ENCODE assay signal across 8 cellular contexts in the genomic region with DNA sequence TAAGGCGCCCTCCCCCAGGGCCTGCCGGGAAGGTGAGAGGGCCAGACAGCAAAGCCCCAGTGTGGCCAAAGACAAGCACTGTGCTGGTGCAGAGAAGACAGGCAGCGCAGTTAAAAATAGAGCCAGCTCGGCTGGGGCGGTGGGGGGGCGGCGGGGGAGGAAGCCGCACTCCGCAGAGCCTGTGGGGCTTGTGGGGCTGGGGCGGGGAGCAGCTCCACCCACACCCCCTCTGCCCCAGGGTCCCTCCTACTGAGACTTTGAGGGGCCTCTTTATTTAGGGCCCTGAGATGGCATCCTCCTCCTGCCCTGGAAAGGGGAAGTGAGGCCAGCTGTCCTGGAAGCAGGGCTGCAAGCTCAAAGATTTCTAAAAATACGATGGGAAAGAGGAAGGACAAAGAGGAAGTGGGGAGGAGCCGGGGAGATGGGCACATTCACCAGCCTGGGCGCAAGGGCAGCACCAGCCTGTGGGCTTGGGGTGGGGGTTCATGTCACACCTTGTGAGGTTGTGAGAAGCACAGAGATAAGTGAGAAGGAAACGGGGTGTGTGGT. TPM values are rescaled to one million over a fixed set of nuclear protein-coding genes. Genes with fewer than 3 reads are reported as not detected.
DNase-seq lines count a peak whose midpoint lies in the region; ATAC-seq and TF ChIP-seq lines count a peak whose summit lies in the region.

No MANE protein-coding gene starts in this region.

- no peak overlapping the region for H2AFZ ChIP-seq in OCI-LY3 (ENCODE audit: low read depth, low read length)

- H3K9me3 ChIP-seq in OCI-LY3 (ENCODE audit: insufficient read depth, low read length) (no peaks in the 10 kb centered on the region), adrenal gland (replicated peaks in 1 of 3) (no peaks in the 10 kb centered on the region)

- peak overlapping the region; percentile 94 for H3K4me2 ChIP-seq in OCI-LY3 (ENCODE audit: low read length)

- peak overlapping the region; percentile 90 to 99 (median 94) for H3K4me3 Mint-ChIP-seq in naive thymus-derived CD8-positive, alpha-beta T cell
- no peak overlapping the region for H3K4me3 Mint-ChIP-seq in chondrocyte (ENCODE audit: unreplicated experiment)

- H3K36me3 Mint-ChIP-seq in naive thymus-derived CD8-positive, alpha-beta T cell, result peaks cover 7 to 48% (median 18%) of the 10 kb centered on the region in 3 donors
- H3K36me3 Mint-ChIP-seq in chondrocyte (ENCODE audit: low read depth), result no peaks in the 10 kb centered on the region

- peak; percentile 29 for TF ChIP-seq POLR2A in GM15510 (IDR thresholded peaks at IDR 0.05; ENCODE audit: borderline replicate concordance, extremely low read depth, insufficient read length)
- peak in 1 of 2 donors; percentile 11 for TF ChIP-seq POLR2A in adrenal gland (IDR thresholded peaks at IDR 0.05)

- H3K27me3 ChIP-seq in OCI-LY3 (ENCODE audit: low read depth, low read length) (no peaks in the 10 kb centered on the region), adrenal gland (peaks cover 2% of the 10 kb centered on the region)

- peaks cover 31% of the 10 kb centered on the region for H4K20me1 ChIP-seq in OCI-LY3 (ENCODE audit: insufficient read depth, low read length)

- H3K79me2 ChIP-seq in OCI-LY3 (ENCODE audit: low read length), result peaks cover 43% of the 10 kb centered on the region

- peaks cover 52% of the 10 kb centered on the region for H3K4me1 ChIP-seq in OCI-LY3 (ENCODE audit: low read length)
- no peaks in the 10 kb centered on the region for H3K4me1 ChIP-seq in adrenal gland (replicated peaks in 1 of 2)

- H3K27ac Mint-ChIP-seq in naive thymus-derived CD8-positive, alpha-beta T cell, result peak overlapping the region; percentile 93 to 99 (median 98)
- H3K27ac Mint-ChIP-seq in chondrocyte (ENCODE audit: unreplicated experiment), result no peak overlapping the region

- DNase-seq in adrenal gland, result peak in 6 of 7 donors; percentile 52 to 75 (median 58)
- DNase-seq in naive thymus-derived CD8-positive, alpha-beta T cell, result peak; percentile 39 to 73 (median 50)
- DNase-seq in H4 (ENCODE audit: low spot score), result no peak
- no peak for DNase-seq in NCI-H1930 (lab: John Stamatoyannopoulos, UW)
- DNase-seq in chondrocyte (ENCODE audit: low spot score), result no peak
- no peak for DNase-seq in NCI-H510A treated with DMSO at 0.1 percent for 48 hours (lab: John Stamatoyannopoulos, UW)

- intact Hi-C loops in adrenal gland (cut with DNase I), result no loop called here

- POLR2A ChIA-PET in naive thymus-derived CD8-positive, alpha-beta T cell (lab: Charles Lee), result interaction anchor here (0.6 to 12.0 kb wide), 9 partner anchors 9 to 200 kb away, joined by 3 to 141 read pairs (median 7); a partner anchor contains a TSS

- H3K9me3 Mint-ChIP-seq in naive thymus-derived CD8-positive, alpha-beta T cell, result no peaks in the 10 kb centered on the region
- no peaks in the 10 kb centered on the region for H3K9me3 Mint-ChIP-seq in chondrocyte (ENCODE audit: low read depth)

- 42 to 62% (median 48%) methylated on average over 5 to 14 of the region's 14 CpGs for WGBS in adrenal gland, 4 donors

- H3K36me3 ChIP-seq in OCI-LY3 (replicated peaks; ENCODE audit: low read depth, low read length) (peaks cover 42% of the 10 kb centered on the region), adrenal gland (replicated peaks in 1 of 2) (no peaks in the 10 kb centered on the region)

- H3K4me1 Mint-ChIP-seq in naive thymus-derived CD8-positive, alpha-beta T cell, result peaks cover 49 to 85% (median 73%) of the 10 kb centered on the region in 4 donors
- H3K4me1 Mint-ChIP-seq in chondrocyte (ENCODE audit: low read depth), result peaks cover 13% of the 10 kb centered on the region

- TF ChIP-seq CTCF in OCI-LY3 (IDR thresholded peaks at IDR 0.05; ENCODE audit: low read depth, low read length) (no peak), adrenal gland (IDR thresholded peaks at IDR 0.05) (no peak), chondrocyte (IDR thresholded peaks at IDR 0.05) (no peak)

- peak overlapping the region; percentile 89 for H3K27ac ChIP-seq in OCI-LY3 (ENCODE audit: low read length)
- peak overlapping the region in 3 of 5 donors; percentile 26 to 72 (median 32) for H3K27ac ChIP-seq in adrenal gland

- H3K4me3 ChIP-seq in OCI-LY3 (ENCODE audit: low read length) (peak overlapping the region; percentile 94), adrenal gland (no peak overlapping the region)

- peak overlapping the region; percentile 90 for H3K9ac ChIP-seq in OCI-LY3 (ENCODE audit: low read length)

- peak; percentile 63 to 69 for ATAC-seq in naive thymus-derived CD8-positive, alpha-beta T cell

- no peaks in the 10 kb centered on the region for H3K27me3 Mint-ChIP-seq in naive thymus-derived CD8-positive, alpha-beta T cell
- H3K27me3 Mint-ChIP-seq in chondrocyte (ENCODE audit: low read depth), result peaks cover 12% of the 10 kb centered on the region

RNA-seq across cellular contexts. Expression of a gene that starts 2.6 kb away (rescaled TPM):
- total RNA-seq in adrenal gland, result 10 to 100 TPM; 16.4 to 80.7 (median 25.5) TPM
- 10 to 100 TPM in 2 of 3 donors, 1 to 10 TPM in 1; 7.5 to 26.6 (median 11.5) TPM for polyA plus RNA-seq in adrenal gland
- total RNA-seq in naive thymus-derived CD8-positive, alpha-beta T cell, result 100 to 1,000 TPM; 177 to 193 TPM
- 10 to 100 TPM; 48.9 to 60.8 (median 54.6) TPM for polyA plus RNA-seq in naive thymus-derived CD8-positive, alpha-beta T cell
- 0.08 TPM in 1 of 2 replicates, not detected in the other for total RNA-seq in H4 (2014; rRNA removed; shearing (Covaris generic))
- total RNA-seq in chondrocyte, result not detected in 3 replicates

RNA-seq across cellular contexts. Expression of a gene that starts 40.8 kb away (rescaled TPM):
- 10 to 100 TPM in 5 of 8 donors, 1 to 10 TPM in 3; 4.3 to 17.9 (median 11.3) TPM for total RNA-seq in adrenal gland
- 10 to 100 TPM in 2 of 3 donors, 1 to 10 TPM in 1; 6.3 to 12.4 (median 11.0) TPM for polyA plus RNA-seq in adrenal gland
- 100 to 1,000 TPM; 295 to 297 TPM for total RNA-seq in naive thymus-derived CD8-positive, alpha-beta T cell
- 1,000 to 10,000 TPM in 2 of 3 donors, 100 to 1,000 TPM in 1; 740 to 1,115 (median 1,110) TPM for polyA plus RNA-seq in naive thymus-derived CD8-positive, alpha-beta T cell
- 15.5 and 20.9 TPM in 2 replicates for total RNA-seq in H4 (2014; rRNA removed; shearing (Covaris generic))
- total RNA-seq in chondrocyte, result 0.20 TPM in 1 of 3 replicates, not detected in the others

Comparison
In these comparisons a context has a peak if more than half of its experiments do, and no peak if none do; other contexts are left out.
1. DNase-seq: peak in adrenal gland (6 of 7) and naive thymus-derived CD8-positive, alpha-beta T cell (10 of 10); none in H4 (single experiment), NCI-H1930 (0 of 2), chondrocyte (single experiment) and NCI-H510A treated with DMSO at 0.1 percent for 48 hours (single experiment).
2. RNA of a gene that starts 2.6 kb away (total RNA-seq): 177 to 193 TPM in naive thymus-derived CD8-positive, alpha-beta T cell and 16.4 to 80.7 TPM in adrenal gland; 0.08 TPM in H4 and not detected in chondrocyte; every median in the first group is over 10 times any median in the second.
3. RNA of a gene that starts 40.8 kb away (total RNA-seq): 295 to 297 TPM in naive thymus-derived CD8-positive, alpha-beta T cell; 15.5 to 20.9 TPM in H4, 4.3 to 17.9 TPM in adrenal gland and 0.20 TPM in chondrocyte; every median in the first group is over 10 times any median in the second.